ENCODE assay signal across 29 cellular contexts in genomic region chr4:20289782-20290181, GRCh38. TPM values are rescaled to one million over a fixed set of nuclear protein-coding genes. Genes with fewer than 3 reads are reported as not detected.
"Had no signal": no experiment of that assay in that cellular context is flagged by ENCODE, and none has a peak within 500 bp of the region (broad histone marks: within the 10 kb centered on the region; RNA-seq: fewer than 3 reads in every experiment).

No MANE protein-coding gene starts in this region.

- H3K36me3 ChIP-seq: Peyer's patch, SJSA1 had no signal

- H3K4me1 ChIP-seq: Peyer's patch had no signal

- H3K9me3 Mint-ChIP-seq: activated CD4-positive, alpha-beta memory T cell treated with anti-CD3 and anti-CD28 coated beads for 36 hours; activated naive CD4-positive, alpha-beta T cell treated with anti-CD3 and anti-CD28 coated beads for 36 hours; activated T-helper 17 cell treated with anti-CD3 and anti-CD28 coated beads, Interleukin-2, amount 50 U/mL, for 72 hours; brain; WTC11 had no signal

- H3K4me3 Mint-ChIP-seq: activated CD4-positive, alpha-beta memory T cell treated with anti-CD3 and anti-CD28 coated beads for 36 hours; activated naive CD4-positive, alpha-beta T cell treated with anti-CD3 and anti-CD28 coated beads for 36 hours; activated naive CD8-positive, alpha-beta T cell; activated T-helper 17 cell treated with anti-CD3 and anti-CD28 coated beads, Interleukin-2, amount 50 U/mL, for 72 hours; brain; T-helper 17 cell; WTC11 had no signal

- H3K27ac ChIP-seq: Peyer's patch, RWPE1, SJSA1 had no signal

- H3K27ac Mint-ChIP-seq: activated CD4-positive, alpha-beta memory T cell treated with anti-CD3 and anti-CD28 coated beads for 36 hours; activated naive CD4-positive, alpha-beta T cell treated with anti-CD3 and anti-CD28 coated beads for 36 hours; activated naive CD8-positive, alpha-beta T cell; activated T-helper 17 cell treated with anti-CD3 and anti-CD28 coated beads, Interleukin-2, amount 50 U/mL, for 72 hours; brain; T-helper 17 cell; WTC11 had no signal

- H3K4me1 Mint-ChIP-seq: activated T-helper 17 cell treated with anti-CD3 and anti-CD28 coated beads, Interleukin-2, amount 50 U/mL, for 72 hours; T-helper 17 cell had no signal

- ATAC-seq: activated T-helper 17 cell treated with anti-CD3 and anti-CD28 coated beads, Interleukin-2, amount 50 U/mL, for 72 hours; K562; T-helper 17 cell; WTC11 had no signal

- H3K9me3 ChIP-seq: Peyer's patch, SJSA1 had no signal

- H3K4me3 ChIP-seq: K562, Peyer's patch, SJSA1 had no signal

- H3K27me3 ChIP-seq: Peyer's patch, SJSA1 had no signal

- DNase-seq: activated CD4-positive, alpha-beta memory T cell treated with anti-CD3 and anti-CD28 coated beads for 36 hours; activated CD4-positive, alpha-beta T cell treated with anti-CD3 and anti-CD28 coated beads for 48 hours; activated CD4-positive, CD25-positive, alpha-beta regulatory T cell treated with anti-CD3 and anti-CD28 coated beads, Interleukin-2, amount 50 U/mL, for 72 hours; activated CD8-positive, alpha-beta memory T cell treated with anti-CD3 and anti-CD28 coated beads for 24 hours; activated gamma-delta T cell; activated naive CD4-positive, alpha-beta T cell treated with anti-CD3 and anti-CD28 coated beads for 36 hours; activated T-cell treated with anti-CD3 and anti-CD28 coated beads for 4 hours; activated T-cell treated with anti-CD3 and anti-CD28 coated beads, Interleukin-2, amount 50 U/mL, for 48 hours; amygdala; Karpas-422; NCI-H1105 treated with DMSO at 0.1 percent for 48 hours; NCI-H1436 treated with DMSO at 0.1 percent for 48 hours; NCI-H187; NCI-H2081; NCI-H510A treated with DMSO at 0.1 percent for 48 hours; NCI-H69; NK-92 treated with Interleukin-12 subunit alpha and Interleukin-12 subunit beta, amount 100 ng/mL, for 24 hours; OCI-M1; Peyer's patch; SHP77; T-helper 17 cell; T-helper 9 cell had no signal

- H3K36me3 Mint-ChIP-seq: activated CD4-positive, alpha-beta memory T cell treated with anti-CD3 and anti-CD28 coated beads for 36 hours; activated naive CD8-positive, alpha-beta T cell; brain; WTC11 had no signal

- H3K27me3 Mint-ChIP-seq: activated CD4-positive, alpha-beta memory T cell treated with anti-CD3 and anti-CD28 coated beads for 36 hours; activated naive CD8-positive, alpha-beta T cell; T-helper 17 cell had no signal

- FAIRE-seq: K562 had no signal

RNA-seq across cellular contexts. Expression of gene SLIT2, which starts 38.1 kb away (rescaled TPM):
- total RNA-seq: activated CD4-positive, alpha-beta memory T cell treated with anti-CD3 and anti-CD28 coated beads for 36 hours; activated naive CD4-positive, alpha-beta T cell treated with anti-CD3 and anti-CD28 coated beads for 36 hours; activated T-helper 17 cell treated with anti-CD3 and anti-CD28 coated beads, Interleukin-2, amount 50 U/mL, for 72 hours; T-helper 17 cell had no signal
